In the genomic region with DNA sequence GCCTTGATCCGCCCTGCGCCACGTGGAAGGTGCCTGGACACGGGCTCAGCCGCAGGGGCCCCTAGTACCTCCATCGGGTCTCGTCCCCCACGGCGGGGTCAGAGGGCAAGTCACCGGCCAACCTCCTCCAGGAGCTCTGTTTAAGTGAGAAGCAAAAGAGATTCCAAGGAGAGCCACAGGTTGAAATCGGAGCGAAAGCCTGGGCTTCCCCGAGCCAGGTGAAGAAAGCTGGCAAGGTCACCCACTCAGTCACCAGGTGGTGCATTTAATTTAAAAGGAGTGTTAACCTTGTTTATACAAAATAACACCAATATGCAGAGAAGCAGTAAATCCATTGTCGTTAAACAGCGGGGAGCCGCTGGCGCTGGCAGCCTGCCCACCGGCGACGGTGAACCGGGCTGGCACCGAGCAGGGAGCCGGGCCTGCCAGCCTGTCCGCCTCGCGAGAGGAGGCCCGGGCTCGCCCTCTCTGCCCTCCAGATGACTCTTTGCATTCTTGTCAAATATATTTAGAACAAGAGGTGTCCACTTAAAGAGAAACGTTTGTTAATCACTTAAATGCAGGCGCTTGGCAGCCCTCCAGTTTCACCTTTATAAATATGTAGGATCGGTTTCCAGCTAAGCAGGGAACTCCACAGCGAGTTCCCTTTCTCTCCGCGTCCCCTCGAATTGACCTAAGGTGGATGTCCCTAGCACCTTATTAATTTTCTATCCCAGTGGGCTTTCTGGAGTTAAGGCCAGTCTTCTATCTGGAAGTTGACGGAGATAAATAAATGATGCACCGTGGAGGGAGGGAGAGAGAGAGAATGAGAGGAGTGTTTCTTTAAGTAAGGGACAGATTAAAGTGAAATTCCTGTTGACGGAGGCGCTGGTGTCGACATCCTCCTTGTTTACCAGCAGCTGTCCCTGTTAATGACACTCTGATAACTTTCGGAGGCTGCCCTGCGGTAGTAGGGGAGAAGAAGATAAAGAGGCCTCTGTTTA, we compare ENCODE assay signal across 8 cellular contexts.
DNase-seq lines count a peak whose midpoint lies in the region; ATAC-seq, FAIRE-seq and TF ChIP-seq lines count a peak whose summit lies in the region.

No MANE protein-coding gene starts in this region.

- no peaks in the 10 kb centered on the region for H3K36me3 ChIP-seq in kidney (ENCODE audit: control insufficient read depth in 1 of 2, insufficient read depth in 2 of 2, low read length in 2 of 2)

- no TSS peak for BruUV-seq in MCF 10A (replicated peaks; lab: Mats Ljungman, UMichigan)

- peak overlapping the region; percentile 36 for H3K4me3 Mint-ChIP-seq in MCF 10A (ENCODE audit: unreplicated experiment)
- peak overlapping the region; percentile 29 to 44 for H3K4me3 Mint-ChIP-seq in stimulated activated naive CD8-positive, alpha-beta T cell treated with anti-CD3 and anti-CD28 coated beads, Interleukin-15, amount 100 ng/mL, for 72 hours

- in situ Hi-C loops in G401 (cut with HindIII; ENCODE audit: low sequenced_read_pairs), result no loop called here

- peak overlapping the region; percentile 57 to 65 for H3K4me3 ChIP-seq in kidney (ENCODE audit: low read length in 2 of 2)

- H3K9me3 Mint-ChIP-seq in MCF 10A (ENCODE audit: unreplicated experiment), result no peaks in the 10 kb centered on the region
- H3K9me3 Mint-ChIP-seq in stimulated activated naive CD8-positive, alpha-beta T cell treated with anti-CD3 and anti-CD28 coated beads, Interleukin-15, amount 100 ng/mL, for 72 hours, result no peaks in the 10 kb centered on the region

- H3K27ac ChIP-seq in kidney (ENCODE audit: low read depth in 2 of 2, low read length in 2 of 2), result peak overlapping the region; percentile 84 to 90

- FAIRE-seq in kidney (lab: Jason Lieb, UNC), result no peak

- no peak for ATAC-seq in stimulated activated naive CD8-positive, alpha-beta T cell treated with anti-CD3 and anti-CD28 coated beads, Interleukin-15, amount 100 ng/mL, for 72 hours

- no peak overlapping the region for H3K27ac Mint-ChIP-seq in MCF 10A (ENCODE audit: low read depth, unreplicated experiment)
- H3K27ac Mint-ChIP-seq in stimulated activated naive CD8-positive, alpha-beta T cell treated with anti-CD3 and anti-CD28 coated beads, Interleukin-15, amount 100 ng/mL, for 72 hours, result no peak overlapping the region

- peaks cover 0 to 8% of the 10 kb centered on the region in 2 donors for H3K4me1 ChIP-seq in kidney (ENCODE audit: control insufficient read depth in 1 of 2, insufficient read depth in 1 of 2, low read depth in 1 of 2, low read length in 2 of 2)

- no peaks in the 10 kb centered on the region for H3K27me3 Mint-ChIP-seq in MCF 10A (ENCODE audit: insufficient read depth, unreplicated experiment)
- H3K27me3 Mint-ChIP-seq in stimulated activated naive CD8-positive, alpha-beta T cell treated with anti-CD3 and anti-CD28 coated beads, Interleukin-15, amount 100 ng/mL, for 72 hours, result peaks cover 64% of the 10 kb centered on the region

- TF ChIP-seq CTCF in MCF 10A (IDR thresholded peaks at IDR 0.05; ENCODE audit: unreplicated experiment) (no peak), kidney (IDR thresholded peaks at IDR 0.05; ENCODE audit: borderline replicate concordance, extremely low read depth, insufficient read depth) (no peak)

- no peaks in the 10 kb centered on the region for H3K9me3 ChIP-seq in kidney (ENCODE audit: control insufficient read depth in 1 of 2, low read length in 2 of 2)

- DNase-seq in G401 (ENCODE audit: low spot score) (peak; percentile 20), NCI-H146 treated with DMSO at 0.1 percent for 48 hours (lab: John Stamatoyannopoulos, UW; ENCODE audit: unreplicated experiment) (peak; percentile 71), MCF 10A (ENCODE audit: unreplicated experiment) (peak; percentile 38), kidney (peak; percentile 80), SKM-1 treated with dmso at 0.1 percent for 144 hours (lab: John Stamatoyannopoulos, UW; ENCODE audit: unreplicated experiment) (no peak)
- no peak for DNase-seq in stimulated activated naive CD8-positive, alpha-beta T cell treated with anti-CD3 and anti-CD28 coated beads, Interleukin-15, amount 100 ng/mL, for 72 hours
- DNase-seq in stimulated activated CD4-positive, alpha-beta T cell treated with anti-CD3 and anti-CD28 coated beads, Interleukin-12 subunit alpha, Interleukin-12 subunit beta, amount 100 ng/mL, for 4 hours, result no peak
- DNase-seq in activated CD4-positive, alpha-beta T cell treated with anti-CD3 and anti-CD28 coated beads for 48 hours, result no peak

- peak overlapping the region; percentile 63 to 64 for H3K9ac ChIP-seq in kidney (ENCODE audit: low read length in 2 of 2)

- H3K4me1 Mint-ChIP-seq in MCF 10A (ENCODE audit: insufficient read depth, unreplicated experiment), result no peaks in the 10 kb centered on the region
- H3K4me1 Mint-ChIP-seq in stimulated activated naive CD8-positive, alpha-beta T cell treated with anti-CD3 and anti-CD28 coated beads, Interleukin-15, amount 100 ng/mL, for 72 hours, result peaks cover 3% of the 10 kb centered on the region

- intact Hi-C loops in MCF 10A (cut with micrococcal nuclease), result no loop called here
- intact Hi-C loops in kidney (cut with DNase I), result no loop called here

- CTCF ChIA-PET in MCF 10A (lab: Yijun Ruan, JAX), result interaction anchor here (1.0 kb wide), 1 partner anchor 10 kb away, joined by 3 read pairs; no protein-coding TSS in a partner anchor

- POLR2A ChIA-PET in MCF 10A (lab: Yijun Ruan, JAX), result no interaction called here

- no peaks in the 10 kb centered on the region for H3K36me3 Mint-ChIP-seq in MCF 10A (ENCODE audit: insufficient read depth, unreplicated experiment)

Comparison
In these comparisons a context has a peak if more than half of its experiments do, and no peak if none do; other contexts are left out.
1. DNase-seq: peak in G401 (single experiment), NCI-H146 treated with DMSO at 0.1 percent for 48 hours (single experiment), MCF 10A (single experiment) and kidney (single experiment); none in stimulated activated naive CD8-positive, alpha-beta T cell treated with anti-CD3 and anti-CD28 coated beads, Interleukin-15, amount 100 ng/mL, for 72 hours (0 of 2), stimulated activated CD4-positive, alpha-beta T cell treated with anti-CD3 and anti-CD28 coated beads, Interleukin-12 subunit alpha, Interleukin-12 subunit beta, amount 100 ng/mL, for 4 hours (single experiment), SKM-1 treated with dmso at 0.1 percent for 144 hours (single experiment) and activated CD4-positive, alpha-beta T cell treated with anti-CD3 and anti-CD28 coated beads for 48 hours (single experiment).